ENCODE assay signal across 10 cellular contexts in the genomic region with DNA sequence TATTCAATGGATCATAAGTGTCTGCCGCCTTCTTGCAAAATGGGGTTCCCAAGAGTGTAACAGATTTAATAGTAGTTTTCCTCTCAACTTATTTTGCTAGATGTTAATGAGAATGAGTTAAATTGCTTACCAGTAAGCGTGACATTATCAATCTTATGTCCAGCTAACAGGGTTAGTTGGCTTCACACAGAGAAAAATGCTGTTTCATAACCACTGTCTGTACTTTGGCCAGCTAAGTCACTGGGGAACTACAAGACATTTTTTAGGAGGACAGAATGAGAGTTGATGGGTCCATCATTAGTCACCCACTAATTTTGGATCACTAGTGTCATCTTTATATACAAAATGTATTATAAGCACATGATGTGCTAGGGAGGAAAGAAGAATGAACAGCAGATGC. TPM values are rescaled to one million over a fixed set of nuclear protein-coding genes. Genes with fewer than 3 reads are reported as not detected.
A peak's percentile ranks its signal among the peaks of the same experiment; 100 is the strongest.
DNase-seq lines count a peak whose midpoint lies in the region; ATAC-seq and TF ChIP-seq lines count a peak whose summit lies in the region.
"Had no signal": no experiment of that assay in that cellular context is flagged by ENCODE, and none has a peak within 500 bp of the region (broad histone marks: within the 10 kb centered on the region; RNA-seq: fewer than 3 reads in every experiment).

No MANE protein-coding gene starts in this region.

- RAD21 ChIA-PET in HCT116 (lab: Charles Lee; ENCODE audit: low non-redundant PET in 1 of 2, low total read pairs in 2 of 2, uncharacterized antibody in 2 of 2, unreplicated experiment in 2 of 2), result no interaction called here

- H3K9me3 Mint-ChIP-seq in WTC11, result no peaks in the 10 kb centered on the region

- H3K27ac Mint-ChIP-seq in WTC11, result no peak overlapping the region

- intact Hi-C loops in HCT116 (cut with micrococcal nuclease) (no loop called here), posterior cingulate gyrus (cut with DNase I) (no loop called here)

- no peak for TF ChIP-seq RAD21 in HCT116 (IDR thresholded peaks at IDR 0.05; ENCODE audit: low read depth)

- POLR2A ChIA-PET in HCT116 (lab: Charles Lee), result no interaction called here
- POLR2A ChIA-PET in WTC11 (lab: Charles Lee), result no interaction called here

- CTCF ChIA-PET in HCT116 (lab: Charles Lee), result no interaction called here
- CTCF ChIA-PET in WTC11 (lab: Charles Lee), result no interaction called here

- H2AFZ ChIP-seq in HCT116 (ENCODE audit: low read depth, low read length, poor library complexity, severe bottlenecking), result no peak overlapping the region

- H3K4me1 Mint-ChIP-seq in WTC11, result no peaks in the 10 kb centered on the region

- H3K27me3 ChIP-seq in HCT116 (ENCODE audit: insufficient read depth, low read length) (no peaks in the 10 kb centered on the region), iPS-20b (ENCODE audit: insufficient read depth, low read length) (no peaks in the 10 kb centered on the region)

- H3K79me2 ChIP-seq in HCT116 (ENCODE audit: insufficient read depth, low read length), result peaks cover 52% of the 10 kb centered on the region

- TF ChIP-seq CTCF in HCT116 (IDR thresholded peaks at IDR 0.05 in 2 of 3, conservative IDR thresholded peaks at IDR 0.05 in 1 of 3; ENCODE audit: borderline replicate concordance in 1 of 3, insufficient read depth in 1 of 3, low read depth in 2 of 3, low read length in 2 of 3) (no peak), WI38 (IDR thresholded peaks at IDR 0.05; ENCODE audit: low read depth, low read length) (no peak), WTC11 (IDR thresholded peaks at IDR 0.05) (no peak)

- H4K20me1 ChIP-seq in HCT116 (ENCODE audit: insufficient read depth), result no peaks in the 10 kb centered on the region

- peaks cover 15 to 23% of the 10 kb centered on the region in 2 experiments for H3K4me1 ChIP-seq in HCT116 (ENCODE audit: control insufficient read depth in 1 of 2, insufficient read depth in 2 of 2, low read length in 2 of 2)
- H3K4me1 ChIP-seq in iPS-20b (ENCODE audit: insufficient read depth, low read length), result peaks cover 15% of the 10 kb centered on the region; the same call in 1 of the 2 replicates

- H3K36me3 Mint-ChIP-seq in WTC11, result peaks cover 8% of the 10 kb centered on the region

- no peaks in the 10 kb centered on the region for H3K27me3 Mint-ChIP-seq in WTC11 (ENCODE audit: low read depth)

- BruUV-seq in HCT116 (replicated peaks; lab: Mats Ljungman, UMichigan), result no TSS peak

- H3K36me3 ChIP-seq in HCT116 (ENCODE audit: control insufficient read depth in 1 of 2, insufficient read depth in 2 of 2, low read length in 2 of 2) (peaks cover 6 to 7% of the 10 kb centered on the region in 2 experiments; a peak in 3 of 4 replicates), iPS-20b (ENCODE audit: insufficient read depth, low read depth, low read length) (peaks cover 11% of the 10 kb centered on the region)

- no peak overlapping the region for H3K4me3 Mint-ChIP-seq in WTC11

- H3K4me3 ChIP-seq in HCT116 (replicated peaks in 1 of 2; ENCODE audit: low read depth in 1 of 2, low read length in 2 of 2) (peak overlapping the region; percentile 87 to 88), WI38 (ENCODE audit: low read depth, low read length) (peak overlapping the region; percentile 91), iPS-20b (ENCODE audit: low read length) (peak overlapping the region; percentile 91)

- H3K9me2 ChIP-seq in HCT116 (ENCODE audit: insufficient read depth), result no peaks in the 10 kb centered on the region

- H3K9me3 ChIP-seq in HCT116 (ENCODE audit: control insufficient read depth in 1 of 2, insufficient read depth in 1 of 2, low read depth in 1 of 2, low read length in 2 of 2), result no peaks in the 10 kb centered on the region
- no peaks in the 10 kb centered on the region for H3K9me3 ChIP-seq in iPS-20b (ENCODE audit: insufficient read depth, low read depth, low read length)

- H3K9ac ChIP-seq in HCT116 (ENCODE audit: low read length) (peak overlapping the region; percentile 71), iPS-20b (ENCODE audit: low read depth, low read length) (peak overlapping the region; percentile 99; the same call in 1 of the 2 replicates)

- peak overlapping the region; percentile 88; the same call in 1 of the 2 replicates for H3K27ac ChIP-seq in HCT116 (ENCODE audit: low read depth, low read length)
- H3K27ac ChIP-seq in iPS-20b (ENCODE audit: low read length), result no peak overlapping the region
- peak overlapping the region; percentile 82 for H3K27ac ChIP-seq in temporal lobe (ENCODE audit: low read depth, low read length)

- ATAC-seq in HCT116 (no peak), WTC11 (no peak), GM21447 (IDR thresholded peaks at IDR 0.05; ENCODE audit: unreplicated experiment) (no peak)

- peak overlapping the region; percentile 91 for H3K4me2 ChIP-seq in HCT116 (ENCODE audit: low read length)

- no peak for TF ChIP-seq POLR2A in HCT116 (IDR thresholded peaks at IDR 0.05; ENCODE audit: borderline replicate concordance, extremely low read depth, insufficient read depth, insufficient read length)

- DNase-seq in HCT116 (ENCODE audit: low read depth, low spot score), result no peak
- DNase-seq in WTC11 (ENCODE audit: low spot score), result no peak
- no peak for DNase-seq in posterior cingulate gyrus
- no peak for DNase-seq in ecto neural progenitor cell (ENCODE audit: low spot score)
- DNase-seq: activated gamma-delta T cell treated with Interleukin-2 at 50 U/mL for 16 hours, NCI-H2029 treated with DMSO at 0.1 percent for 48 hours had no signal

TF ChIP-seq in HCT116, 20 proteins besides CTCF, POLR2A, EP300 and RAD21:
- no peak for TF ChIP-seq POLR2AphosphoS5 (IDR thresholded peaks at IDR 0.05; ENCODE audit: low read depth, low read length)
- no peak for TF ChIP-seq FOSL1 (IDR thresholded peaks at IDR 0.05; ENCODE audit: low read depth)
- no peak for TF ChIP-seq SRF (IDR thresholded peaks at IDR 0.05; ENCODE audit: low read depth)
- TF ChIP-seq ATF3 (IDR thresholded peaks at IDR 0.05), result no peak
- TF ChIP-seq, protein P1, sequence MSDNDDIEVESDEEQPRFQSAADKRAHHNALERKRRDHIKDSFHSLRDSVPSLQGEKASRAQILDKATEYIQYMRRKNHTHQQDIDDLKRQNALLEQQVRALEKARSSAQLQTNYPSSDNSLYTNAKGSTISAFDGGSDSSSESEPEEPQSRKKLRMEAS (IDR thresholded peaks at IDR 0.05), result no peak
- TF ChIP-seq SP1 (IDR thresholded peaks at IDR 0.05; ENCODE audit: low read depth), result 0 out of 2 replicates have a peak, but pooled peaks have one; percentile 14

TF ChIP-seq in WTC11, 78 proteins besides CTCF, POLR2A, EP300 and RAD21 (continues in another document):
- TF ChIP-seq, protein P2, sequence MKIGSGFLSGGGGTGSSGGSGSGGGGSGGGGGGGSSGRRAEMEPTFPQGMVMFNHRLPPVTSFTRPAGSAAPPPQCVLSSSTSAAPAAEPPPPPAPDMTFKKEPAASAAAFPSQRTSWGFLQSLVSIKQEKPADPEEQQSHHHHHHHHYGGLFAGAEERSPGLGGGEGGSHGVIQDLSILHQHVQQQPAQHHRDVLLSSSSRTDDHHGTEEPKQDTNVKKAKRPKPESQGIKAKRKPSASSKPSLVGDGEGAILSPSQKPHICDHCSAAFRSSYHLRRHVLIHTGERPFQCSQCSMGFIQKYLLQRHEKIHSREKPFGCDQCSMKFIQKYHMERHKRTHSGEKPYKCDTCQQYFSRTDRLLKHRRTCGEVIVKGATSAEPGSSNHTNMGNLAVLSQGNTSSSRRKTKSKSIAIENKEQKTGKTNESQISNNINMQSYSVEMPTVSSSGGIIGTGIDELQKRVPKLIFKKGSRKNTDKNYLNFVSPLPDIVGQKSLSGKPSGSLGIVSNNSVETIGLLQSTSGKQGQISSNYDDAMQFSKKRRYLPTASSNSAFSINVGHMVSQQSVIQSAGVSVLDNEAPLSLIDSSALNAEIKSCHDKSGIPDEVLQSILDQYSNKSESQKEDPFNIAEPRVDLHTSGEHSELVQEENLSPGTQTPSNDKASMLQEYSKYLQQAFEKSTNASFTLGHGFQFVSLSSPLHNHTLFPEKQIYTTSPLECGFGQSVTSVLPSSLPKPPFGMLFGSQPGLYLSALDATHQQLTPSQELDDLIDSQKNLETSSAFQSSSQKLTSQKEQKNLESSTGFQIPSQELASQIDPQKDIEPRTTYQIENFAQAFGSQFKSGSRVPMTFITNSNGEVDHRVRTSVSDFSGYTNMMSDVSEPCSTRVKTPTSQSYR (CRISPR knock-in tag; IDR thresholded peaks at IDR 0.05), result no peak
- TF ChIP-seq ZMAT4 (CRISPR knock-in tag; IDR thresholded peaks at IDR 0.05) (no peak), NR3C1 (CRISPR knock-in tag; conservative IDR thresholded peaks at IDR 0.05; ENCODE audit: low read depth) (no peak), NFYB (CRISPR knock-in tag; conservative IDR thresholded peaks at IDR 0.05; ENCODE audit: low read depth) (no peak), TCF7 (CRISPR knock-in tag; IDR thresholded peaks at IDR 0.05; ENCODE audit: low read depth) (no peak), JAZF1 (CRISPR knock-in tag; IDR thresholded peaks at IDR 0.05) (no peak), GRHL2 (CRISPR knock-in tag; IDR thresholded peaks at IDR 0.05; ENCODE audit: insufficient replicate concordance, severe bottlenecking) (no peak), FOXK1 (CRISPR knock-in tag; IDR thresholded peaks at IDR 0.05) (no peak)
- TF ChIP-seq, protein P3, sequence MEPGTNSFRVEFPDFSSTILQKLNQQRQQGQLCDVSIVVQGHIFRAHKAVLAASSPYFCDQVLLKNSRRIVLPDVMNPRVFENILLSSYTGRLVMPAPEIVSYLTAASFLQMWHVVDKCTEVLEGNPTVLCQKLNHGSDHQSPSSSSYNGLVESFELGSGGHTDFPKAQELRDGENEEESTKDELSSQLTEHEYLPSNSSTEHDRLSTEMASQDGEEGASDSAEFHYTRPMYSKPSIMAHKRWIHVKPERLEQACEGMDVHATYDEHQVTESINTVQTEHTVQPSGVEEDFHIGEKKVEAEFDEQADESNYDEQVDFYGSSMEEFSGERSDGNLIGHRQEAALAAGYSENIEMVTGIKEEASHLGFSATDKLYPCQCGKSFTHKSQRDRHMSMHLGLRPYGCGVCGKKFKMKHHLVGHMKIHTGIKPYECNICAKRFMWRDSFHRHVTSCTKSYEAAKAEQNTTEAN (CRISPR knock-in tag; IDR thresholded peaks at IDR 0.05), result no peak

RNA-seq across cellular contexts. Expression of gene CDC37L1, which starts 1.4 kb away (rescaled TPM):
- total RNA-seq in HCT116 (2021; ENCODE audit: unreplicated experiment) (18.1 TPM), temporal lobe (24.1 TPM), WTC11 (2021) (16.7 to 20.1 TPM (median 18.8 TPM) in 3 replicates)
- 5.9 and 8.6 TPM in 2 replicates for polyA plus RNA-seq in HCT116 (2012)

RNA-seq across cellular contexts. Expression of gene SPATA6L, which starts 14.5 kb away (rescaled TPM):
- total RNA-seq in HCT116 (2021; ENCODE audit: unreplicated experiment) (0.57 TPM), temporal lobe (9.1 TPM), WTC11 (2021) (1.7 to 2.5 TPM (median 1.8 TPM) in 3 replicates)
- 0.52 and 0.67 TPM in 2 replicates for polyA plus RNA-seq in HCT116 (2012)

RNA-seq across cellular contexts. Expression of gene PLPP6, which starts 18.7 kb away (rescaled TPM):
- 5.0 TPM for total RNA-seq in HCT116 (2021; ENCODE audit: unreplicated experiment)
- 2.7 and 4.3 TPM in 2 replicates for polyA plus RNA-seq in HCT116 (2012)
- total RNA-seq in temporal lobe, result 12.8 TPM
- total RNA-seq in WTC11 (2021), result 13.4 to 13.5 TPM (median 13.5 TPM) in 3 replicates

Comparison
In these comparisons a context has a peak if more than half of its experiments do, and no peak if none do; other contexts are left out.
1. Of the 4 proteins assayed by ChIP-seq in both WTC11 and HCT116: peak only in WTC11: none; only in HCT116: SP1; in both: none; in neither: 3.